ENCODE assay signal across 27 cellular contexts in the genomic region with DNA sequence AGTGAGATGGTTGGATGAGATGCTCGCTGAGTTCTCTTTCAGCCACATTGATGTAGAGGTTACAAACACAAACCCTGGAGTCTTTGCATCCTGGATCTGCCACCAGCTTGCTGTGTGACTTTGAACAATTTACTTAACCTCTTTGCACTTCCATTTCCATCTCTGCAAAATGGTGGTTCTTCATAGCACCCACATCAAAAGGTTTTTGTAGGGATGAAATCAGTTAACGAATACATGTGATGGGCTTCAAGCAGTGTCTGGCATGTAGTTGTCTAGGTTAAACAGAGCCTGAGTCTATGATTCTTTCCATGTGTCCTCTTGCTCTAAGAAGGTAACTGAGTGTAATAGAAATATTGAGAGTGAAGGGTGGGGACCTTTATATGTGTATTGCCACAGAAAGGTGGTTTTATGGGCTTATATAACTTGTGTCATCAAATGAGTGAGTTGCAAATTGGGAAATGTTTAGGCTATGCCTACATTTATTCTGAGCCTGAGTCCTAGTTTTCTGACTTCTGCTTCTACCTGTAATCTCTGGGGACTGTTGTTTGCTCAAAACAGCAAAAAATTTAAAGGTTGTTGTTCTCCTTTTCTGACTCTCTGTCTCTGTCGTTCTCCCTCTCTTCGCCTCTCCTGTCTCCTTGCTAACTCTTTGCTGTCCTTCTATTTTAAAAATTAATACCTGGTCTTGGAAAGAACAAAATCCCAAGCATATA. TPM values are rescaled to one million over a fixed set of nuclear protein-coding genes. Genes with fewer than 3 reads are reported as not detected.
DNase-seq lines count a peak whose midpoint lies in the region; ATAC-seq and TF ChIP-seq lines count a peak whose summit lies in the region.
"Had no signal": no experiment of that assay in that cellular context is flagged by ENCODE, and none has a peak within 500 bp of the region (broad histone marks: within the 10 kb centered on the region; RNA-seq: fewer than 3 reads in every experiment).

No MANE protein-coding gene starts in this region.

- H3K27ac Mint-ChIP-seq in WTC11 (no peak overlapping the region), memory B cell (no peak overlapping the region), osteocyte (ENCODE audit: unreplicated experiment) (no peak overlapping the region)
- H3K27ac Mint-ChIP-seq: activated naive CD4-positive, alpha-beta T cell treated with anti-CD3 and anti-CD28 coated beads, Interleukin-2, amount 50 U/mL, for 72 hours; activated T-helper 2 cell treated with anti-CD3 and anti-CD28 coated beads, Interferon-gamma antibody, Interleukin-2, Interleukin-4, amounts not matched to agents 10 μg/mL and 5 μg/mL and 100 μg/mL, durations not matched to agents 14 hours and 24 hours and 36 hours; progenitor cell of endocrine pancreas had no signal

- peaks cover 38% of the 10 kb centered on the region for H3K36me3 ChIP-seq in DOHH2 (ENCODE audit: control insufficient read depth, low read length)
- H3K36me3 ChIP-seq: breast epithelium, gastrocnemius medialis, spleen, stomach had no signal

- no peaks in the 10 kb centered on the region for H3K9me3 ChIP-seq in DOHH2 (ENCODE audit: control insufficient read depth, insufficient read depth, low read length)
- H3K9me3 ChIP-seq: breast epithelium, gastrocnemius medialis, spleen, stomach had no signal

- H3K79me2 ChIP-seq in DOHH2 (ENCODE audit: control insufficient read depth, low read length) = peaks cover 57% of the 10 kb centered on the region

- H3K4me1 Mint-ChIP-seq in WTC11 = peaks cover 86% of the 10 kb centered on the region
- H3K4me1 Mint-ChIP-seq in memory B cell = peaks cover 33% of the 10 kb centered on the region
- H3K4me1 Mint-ChIP-seq in osteocyte (ENCODE audit: unreplicated experiment) = no peaks in the 10 kb centered on the region

- H3K4me3 ChIP-seq in DOHH2 (ENCODE audit: low read length) = peak overlapping the region; percentile 88
- H3K4me3 ChIP-seq: breast epithelium, lung, stomach had no signal

- no peaks in the 10 kb centered on the region for H3K36me3 Mint-ChIP-seq in WTC11
- no peaks in the 10 kb centered on the region for H3K36me3 Mint-ChIP-seq in memory B cell
- H3K36me3 Mint-ChIP-seq in osteocyte (ENCODE audit: unreplicated experiment) = no peaks in the 10 kb centered on the region
- H3K36me3 Mint-ChIP-seq: activated naive CD4-positive, alpha-beta T cell treated with anti-CD3 and anti-CD28 coated beads, Interleukin-2, amount 50 U/mL, for 72 hours had no signal

- peak overlapping the region; percentile 82; the same call in 1 of the 2 replicates for H3K27ac ChIP-seq in DOHH2 (ENCODE audit: low read depth, low read length)
- H3K27ac ChIP-seq: breast epithelium, gastrocnemius medialis, HL-60, spleen, stomach, VCaP had no signal

- DNase-seq in WTC11 (ENCODE audit: low spot score) (no peak), memory B cell (ENCODE audit: low spot score in 2 of 2) (no peak), NCI-H2196 treated with DMSO at 0.1 percent for 48 hours (lab: John Stamatoyannopoulos, UW; ENCODE audit: unreplicated experiment) (no peak), osteocyte (ENCODE audit: extremely low spot score, unreplicated experiment) (no peak), UCSD-AML1 (lab: John Stamatoyannopoulos, UW; ENCODE audit: unreplicated experiment) (no peak), GM10266 (ENCODE audit: extremely low spot score) (no peak)
- DNase-seq: activated CD4-positive, alpha-beta T cell treated with anti-CD3 and anti-CD28 coated beads for 48 hours; Calu3; effector CD4-positive, alpha-beta T cell; H7; hippocampal formation; NCI-H2081 treated with DMSO at 0.1 percent for 48 hours; NCI-H226; spleen; stimulated activated CD8-positive, alpha-beta memory T cell treated with anti-CD3 and anti-CD28 coated beads, Interleukin-4, amount 100 ng/mL, for 48 hours; stomach had no signal

- H3K9me3 Mint-ChIP-seq in WTC11 (no peaks in the 10 kb centered on the region), memory B cell (no peaks in the 10 kb centered on the region), osteocyte (ENCODE audit: unreplicated experiment) (no peaks in the 10 kb centered on the region)
- H3K9me3 Mint-ChIP-seq: activated naive CD4-positive, alpha-beta T cell treated with anti-CD3 and anti-CD28 coated beads, Interleukin-2, amount 50 U/mL, for 72 hours; activated T-helper 2 cell treated with anti-CD3 and anti-CD28 coated beads, Interferon-gamma antibody, Interleukin-2, Interleukin-4, amounts not matched to agents 10 μg/mL and 5 μg/mL and 100 μg/mL, durations not matched to agents 14 hours and 24 hours and 36 hours had no signal

- H3K4me3 Mint-ChIP-seq in WTC11 (peak overlapping the region; percentile 15; the same call in 1 of the 2 replicates), memory B cell (no peak overlapping the region), osteocyte (ENCODE audit: unreplicated experiment) (no peak overlapping the region)

- CTCF ChIA-PET in WTC11 (lab: Charles Lee) = interaction anchor here (1.8 to 7.0 kb wide), 6 partner anchors 34 to 147 kb away, joined by 10 to 73 read pairs (median 25); no protein-coding TSS in a partner anchor

- ATAC-seq in WTC11 (no peak), memory B cell (ENCODE audit: low read depth) (peak; percentile 45)
- ATAC-seq: activated naive CD4-positive, alpha-beta T cell treated with anti-CD3 and anti-CD28 coated beads, Interleukin-2, amount 50 U/mL, for 72 hours had no signal

- TF ChIP-seq CTCF in DOHH2 (IDR thresholded peaks at IDR 0.05; ENCODE audit: low read depth, low read length, poor library complexity, severe bottlenecking) (no peak), WTC11 (IDR thresholded peaks at IDR 0.05) (no peak), osteocyte (IDR thresholded peaks at IDR 0.05) (no peak), GM10266 (IDR thresholded peaks at IDR 0.05; ENCODE audit: control insufficient read depth, insufficient read depth, low read depth, missing control alignments) (no peak)

- H3K9me2 ChIP-seq in DOHH2 (replicated peaks; ENCODE audit: control insufficient read depth, low read length) = no peaks in the 10 kb centered on the region

- no peaks in the 10 kb centered on the region for H3F3A ChIP-seq in DOHH2 (ENCODE audit: control insufficient read depth, insufficient read depth)

- H3K4me2 ChIP-seq in DOHH2 (ENCODE audit: low read length) = peak overlapping the region; percentile 81

- no peaks in the 10 kb centered on the region; the same call in 1 of the 2 replicates for H4K20me1 ChIP-seq in DOHH2 (ENCODE audit: control insufficient read depth, insufficient read depth, low read depth, low read length)

- peaks cover 72% of the 10 kb centered on the region for H3K4me1 ChIP-seq in DOHH2 (ENCODE audit: control insufficient read depth, low read length)
- H3K4me1 ChIP-seq: breast epithelium had no signal

- POLR2A ChIA-PET in WTC11 (lab: Charles Lee) = no interaction called here

- H3K27me3 ChIP-seq in DOHH2 (ENCODE audit: control insufficient read depth, low read length) = no peaks in the 10 kb centered on the region

- H3K27me3 Mint-ChIP-seq in WTC11 (ENCODE audit: low read depth) (peaks cover 94% of the 10 kb centered on the region), memory B cell (peaks cover 8% of the 10 kb centered on the region), osteocyte (ENCODE audit: unreplicated experiment) (peaks cover 66% of the 10 kb centered on the region)

TF ChIP-seq in WTC11, 78 proteins besides CTCF, POLR2A, EP300 and RAD21 (continues in another document):
- TF ChIP-seq MLX (CRISPR knock-in tag; IDR thresholded peaks at IDR 0.05) = no peak
- no peak for TF ChIP-seq ZBTB21 (CRISPR knock-in tag; IDR thresholded peaks at IDR 0.05; ENCODE audit: borderline replicate concordance)
- TF ChIP-seq GRHL2 (CRISPR knock-in tag; IDR thresholded peaks at IDR 0.05; ENCODE audit: insufficient replicate concordance, severe bottlenecking) = no peak
- no peak for TF ChIP-seq NFATC4 (CRISPR knock-in tag; IDR thresholded peaks at IDR 0.05)
- no peak for TF ChIP-seq ZNF138 (CRISPR knock-in tag; conservative IDR thresholded peaks at IDR 0.05)
- no peak for TF ChIP-seq ZNF425 (CRISPR knock-in tag; conservative IDR thresholded peaks at IDR 0.05)
- no peak for TF ChIP-seq TP53 (CRISPR knock-in tag; IDR thresholded peaks at IDR 0.05)
- TF ChIP-seq, protein P1, sequence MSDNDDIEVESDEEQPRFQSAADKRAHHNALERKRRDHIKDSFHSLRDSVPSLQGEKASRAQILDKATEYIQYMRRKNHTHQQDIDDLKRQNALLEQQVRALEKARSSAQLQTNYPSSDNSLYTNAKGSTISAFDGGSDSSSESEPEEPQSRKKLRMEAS (CRISPR knock-in tag; IDR thresholded peaks at IDR 0.05) = no peak
- no peak for TF ChIP-seq NR2C2 (CRISPR knock-in tag; IDR thresholded peaks at IDR 0.05)
- no peak for TF ChIP-seq ZNF396 (CRISPR knock-in tag; IDR thresholded peaks at IDR 0.05; ENCODE audit: borderline replicate concordance)

RNA-seq across cellular contexts. Expression of gene LRRN2, which starts 27.3 kb away (rescaled TPM):
- total RNA-seq in WTC11 (2021) (3.2 to 5.3 TPM (median 3.4 TPM) in 3 replicates), osteocyte (not detected in 2 replicates)
- total RNA-seq: activated naive CD4-positive, alpha-beta T cell treated with anti-CD3 and anti-CD28 coated beads, Interleukin-2, amount 50 U/mL, for 72 hours; activated T-helper 2 cell treated with anti-CD3 and anti-CD28 coated beads, Interferon-gamma antibody, Interleukin-2, Interleukin-4, amounts not matched to agents 10 μg/mL and 5 μg/mL and 100 μg/mL, durations not matched to agents 14 hours and 24 hours and 36 hours; Calu3; fibroblast of lung; RPMI7951 had no signal
